Comparison of ENCODE assay signal across 9 cellular contexts in genomic region chr1:155871390-155871789, GRCh38. TPM values are rescaled to one million over a fixed set of nuclear protein-coding genes. Genes with fewer than 3 reads are reported as not detected.
DNase-seq lines count a peak whose midpoint lies in the region; ATAC-seq and TF ChIP-seq lines count a peak whose summit lies in the region.
"Had no signal": no experiment of that assay in that cellular context is flagged by ENCODE, and none has a peak within 500 bp of the region (broad histone marks: within the 10 kb centered on the region; RNA-seq: fewer than 3 reads in every experiment).

No MANE protein-coding gene starts in this region.

- H3K27ac ChIP-seq in temporal lobe (ENCODE audit: low read depth, low read length), result peak overlapping the region; percentile 73
- no peak overlapping the region for H3K27ac ChIP-seq in brain microvascular endothelial cell

- no peak for TF ChIP-seq CTCF in brain microvascular endothelial cell (IDR thresholded peaks at IDR 0.05; ENCODE audit: low read depth, low read length, missing control alignments)

- ATAC-seq in left cardiac atrium, result peak; percentile 81 to 88

- in situ Hi-C loops in brain microvascular endothelial cell (cut with HindIII; ENCODE audit: low pct_ligation_motif_present, low sequenced_read_pairs), result no loop called here

- DNase-seq in NCI-H1417 (lab: John Stamatoyannopoulos, UW), result peak; percentile 2 to 66 (median 44)
- DNase-seq in NCI-H1417 treated with DMSO at 0.1 percent for 48 hours (lab: John Stamatoyannopoulos, UW), result no peak
- peak in 57 of 58 donors; percentile 25 to 96 (median 87) for DNase-seq in anterior cingulate cortex (lab: John Stamatoyannopoulos, UW)
- peak; percentile 65 for DNase-seq in left cardiac atrium
- DNase-seq in activated CD4-positive, alpha-beta T cell treated with anti-CD3 and anti-CD28 coated beads, Interleukin-2, amount 50 U/mL, for 48 hours, result no peak
- DNase-seq in brain microvascular endothelial cell, result no peak
- DNase-seq in activated CD4-positive, CD25-positive, alpha-beta regulatory T cell (lab: John Stamatoyannopoulos, UW), result no peak
- DNase-seq: NCI-H1048 had no signal

- intact Hi-C loops in left cardiac atrium (cut with DNase I), result no loop called here

- no peaks in the 10 kb centered on the region for H3K36me3 ChIP-seq in brain microvascular endothelial cell (replicated peaks)

- no peak overlapping the region for H3K4me3 ChIP-seq in brain microvascular endothelial cell (ENCODE audit: low read depth, low read length)

- no peaks in the 10 kb centered on the region for H3K27me3 ChIP-seq in brain microvascular endothelial cell (replicated peaks)

RNA-seq across cellular contexts. Expression of gene SYT11, which starts 12.0 kb away (rescaled TPM):
- total RNA-seq in left cardiac atrium, result 10 to 100 TPM in 1 of 2 donors, 1 to 10 TPM in 1; 9.9 to 16.5 TPM
- total RNA-seq in temporal lobe, result 199 TPM

RNA-seq across cellular contexts. Expression of gene GON4L, which starts 14.4 kb away (rescaled TPM):
- total RNA-seq in left cardiac atrium (10 to 100 TPM; 22.2 to 28.4 TPM), temporal lobe (35.7 TPM)

RNA-seq across cellular contexts. Expression of gene RIT1, which starts 39.8 kb away (rescaled TPM):
- total RNA-seq in left cardiac atrium (10 to 100 TPM; 23.1 to 26.1 TPM), temporal lobe (22.6 TPM)

Comparison
In these comparisons a context has a peak if more than half of its experiments do, and no peak if none do; other contexts are left out.
1. DNase-seq: peak in NCI-H1417 (3 of 3), anterior cingulate cortex (57 of 58) and left cardiac atrium (single experiment); none in NCI-H1417 treated with DMSO at 0.1 percent for 48 hours (single experiment), activated CD4-positive, alpha-beta T cell treated with anti-CD3 and anti-CD28 coated beads, Interleukin-2, amount 50 U/mL, for 48 hours (0 of 2), brain microvascular endothelial cell (single experiment) and activated CD4-positive, CD25-positive, alpha-beta regulatory T cell (0 of 4).
2. RNA of gene SYT11, which starts 12.0 kb away (total RNA-seq): 199 TPM in temporal lobe (single experiment); 9.9 to 16.5 TPM in left cardiac atrium; every median in the first group is over 10 times any median in the second.